8 cellular contexts compared by ENCODE assay signal in the genomic region with DNA sequence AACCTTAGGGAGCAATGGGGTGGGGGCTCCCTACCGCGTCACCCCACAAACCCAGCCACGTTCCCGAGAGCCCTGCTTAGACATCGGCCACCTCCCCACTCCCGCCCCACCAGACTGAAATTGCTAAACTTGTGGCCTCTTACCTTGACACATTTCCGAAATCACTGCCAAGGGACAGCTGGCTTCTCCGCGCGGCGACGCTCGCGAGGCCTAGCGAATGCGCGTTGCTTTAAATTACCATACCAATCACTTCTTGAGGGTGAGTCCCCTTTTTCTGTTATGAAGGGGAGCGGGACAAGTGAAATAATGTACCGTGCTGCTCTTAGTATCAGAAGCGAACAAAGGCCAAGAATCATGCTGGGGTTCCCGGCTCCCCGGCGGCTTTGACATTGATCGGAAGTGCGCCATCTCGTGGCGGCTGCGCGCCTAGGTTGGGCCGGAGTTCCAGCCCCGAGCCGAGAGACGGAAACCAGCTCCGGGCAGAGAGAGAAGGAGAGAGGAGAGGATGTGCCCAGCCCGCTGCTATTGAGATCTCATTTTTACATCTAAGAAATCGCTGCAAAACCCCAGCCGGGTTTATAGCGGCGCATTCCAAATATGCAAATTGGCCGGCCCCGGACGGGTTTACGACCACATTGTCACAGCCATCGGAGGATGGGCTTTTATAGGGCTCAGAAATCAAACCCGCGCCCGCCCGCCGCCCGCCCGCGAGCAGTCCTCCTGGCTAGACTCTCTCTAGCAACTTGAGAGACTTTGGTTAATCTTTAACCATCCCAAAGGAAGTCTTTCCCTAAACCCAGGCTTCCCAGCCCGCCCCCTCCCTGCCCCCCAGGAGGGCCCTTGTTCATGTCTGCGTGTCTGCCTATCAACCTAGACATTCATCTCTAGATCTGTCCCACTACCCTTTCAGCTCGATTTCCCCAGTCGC. TPM values are rescaled to one million over a fixed set of nuclear protein-coding genes. Genes with fewer than 3 reads are reported as not detected.
DNase-seq lines count a peak whose midpoint lies in the region; ATAC-seq, FAIRE-seq and TF ChIP-seq lines count a peak whose summit lies in the region.

No MANE protein-coding gene starts in this region.

- no peaks in the 10 kb centered on the region for H3K79me2 ChIP-seq in HepG2 (ENCODE audit: insufficient read depth, low read length)

- DNase-seq in CD8-positive, alpha-beta memory T cell: peak in 3 of 5 donors; percentile 40 to 58 (median 53)
- DNase-seq in WERI-Rb-1 (peak; percentile 62), cardiac fibroblast (ENCODE audit: low read depth in 2 of 2) (peak; percentile 49 to 50), HepG2 (ENCODE audit: low spot score) (peak; percentile 41), T1000 (lab: John Stamatoyannopoulos, UW) (no peak)
- DNase-seq in stimulated activated CD4-positive, alpha-beta T cell treated with anti-CD3 and anti-CD28 coated beads, TNF-alpha, amount 100 ng/mL, for 48 hours (ENCODE audit: low read depth in 3 of 3): peak in 2 of 3 donors; percentile 51 to 58

- H4K20me1 ChIP-seq in HepG2 (ENCODE audit: insufficient read depth, low read length): peaks cover 2% of the 10 kb centered on the region; the same call in 1 of the 2 replicates

- 0 out of 2 replicates have a peak, but pooled peaks have one; percentile 30 for TF ChIP-seq RAD21 in HepG2 (CRISPR knock-in tag; IDR thresholded peaks at IDR 0.05)

- H3K4me3 Mint-ChIP-seq in CD8-positive, alpha-beta memory T cell: peak overlapping the region in 5 of 7 donors; percentile 4 to 45 (median 29)

- H3K9ac ChIP-seq in HUES6 (ENCODE audit: low read length): peak overlapping the region; percentile 73
- H3K9ac ChIP-seq in HepG2 (ENCODE audit: insufficient read depth, low read depth, low read length): peak overlapping the region; percentile 17; the same call in 1 of the 2 replicates

- CTCF ChIA-PET in CD8-positive, alpha-beta memory T cell (lab: Charles Lee): interaction anchor here (0.6 to 5.2 kb wide), 20 partner anchors 8 to 1323 kb away, joined by 3 to 31 read pairs (median 5); partner anchors contain the start of gene HOXA7
- CTCF ChIA-PET in HepG2 (lab: Yijun Ruan, JAX; ENCODE audit: low intra/inter-chr PET ratio, low total read pairs): no interaction called here

- H3K9me3 ChIP-seq in CD8-positive, alpha-beta memory T cell (ENCODE audit: low read length): no peaks in the 10 kb centered on the region
- H3K9me3 ChIP-seq in HUES6 (ENCODE audit: control insufficient read depth, insufficient read depth, low read depth, low read length): no peaks in the 10 kb centered on the region
- peaks cover 3% of the 10 kb centered on the region for H3K9me3 ChIP-seq in WERI-Rb-1 (ENCODE audit: severe bottlenecking)
- no peaks in the 10 kb centered on the region for H3K9me3 ChIP-seq in HepG2 (ENCODE audit: low read length)

- TF ChIP-seq EP300 in HepG2 (IDR thresholded peaks at IDR 0.05; ENCODE audit: low read depth in 2 of 2, low read length in 2 of 2) (no peak), HepG2 (CRISPR knock-in tag; IDR thresholded peaks at IDR 0.05; ENCODE audit: borderline replicate concordance) (no peak)

- no peak overlapping the region for H3K27ac ChIP-seq in CD8-positive, alpha-beta memory T cell (ENCODE audit: low read depth, low read length)
- H3K27ac ChIP-seq in HUES6 (ENCODE audit: low read depth, low read length): no peak overlapping the region
- no peak overlapping the region for H3K27ac ChIP-seq in WERI-Rb-1
- no peak overlapping the region for H3K27ac ChIP-seq in HepG2 (ENCODE audit: extremely low read length, insufficient read depth, low read length)

- ATAC-seq in HepG2 (peak; percentile 79), GM19452 (IDR thresholded peaks at IDR 0.05; ENCODE audit: unreplicated experiment) (no peak)

- H3K4me1 Mint-ChIP-seq in CD8-positive, alpha-beta memory T cell: peaks cover 16 to 25% (median 18%) of the 10 kb centered on the region in 3 donors

- H3K36me3 Mint-ChIP-seq in CD8-positive, alpha-beta memory T cell: no peaks in the 10 kb centered on the region

- TF ChIP-seq CTCF in WERI-Rb-1 (IDR thresholded peaks at IDR 0.05; ENCODE audit: low read depth, low read length) (peak; percentile 73), cardiac fibroblast (IDR thresholded peaks at IDR 0.05; ENCODE audit: low read depth, low read length) (peak; percentile 77), HepG2 (CRISPR knock-in tag; IDR thresholded peaks at IDR 0.05) (peak; percentile 82)

- intact Hi-C loops in HepG2 (cut with micrococcal nuclease; ENCODE audit: unreplicated experiment): no loop called here

- no peak overlapping the region for H2AFZ ChIP-seq in HepG2 (ENCODE audit: low read length)

- no peak overlapping the region for H3K4me3 ChIP-seq in CD8-positive, alpha-beta memory T cell (ENCODE audit: low read length)
- peak overlapping the region; percentile 58 for H3K4me3 ChIP-seq in HUES6 (ENCODE audit: low read depth, low read length)
- H3K4me3 ChIP-seq in WERI-Rb-1 (ENCODE audit: low read depth, low read length): no peak overlapping the region
- H3K4me3 ChIP-seq in cardiac fibroblast (replicated peaks in 1 of 2; ENCODE audit: low read depth in 2 of 2, low read length in 2 of 2): peak overlapping the region in 1 of 2 donors; percentile 4
- peak overlapping the region in 2 of 3 experiments; percentile 40 to 62; a peak in 4 of 6 replicates for H3K4me3 ChIP-seq in HepG2 (replicated peaks in 1 of 3; ENCODE audit: insufficient read depth in 1 of 3, low read depth in 2 of 3, low read length in 3 of 3)

- peaks cover 0 to 3% (median 0%) of the 10 kb centered on the region in 5 donors for H3K9me3 Mint-ChIP-seq in CD8-positive, alpha-beta memory T cell

- POLR2A ChIA-PET in CD8-positive, alpha-beta memory T cell (lab: Charles Lee): no interaction called here
- POLR2A ChIA-PET in HepG2 (lab: Yijun Ruan, JAX): no interaction called here

- TF ChIP-seq POLR2A in HepG2 (IDR thresholded peaks at IDR 0.05; ENCODE audit: insufficient read depth in 1 of 2, low read depth in 2 of 2, low read length in 2 of 2): no peak

- 14% methylated on average over 41 of the region's 56 CpGs for WGBS in HepG2 (ENCODE audit: low lambda C conversion rate)

- peak overlapping the region; percentile 83 for H3K4me2 ChIP-seq in HepG2 (ENCODE audit: low read depth, low read length)

- no TSS peak for BruUV-seq in HepG2 (replicated peaks; lab: Mats Ljungman, UMichigan)

- H3K27me3 ChIP-seq in CD8-positive, alpha-beta memory T cell (ENCODE audit: insufficient read depth, low read length, poor library complexity, severe bottlenecking): peaks cover 50% of the 10 kb centered on the region
- peaks cover 100% of the 10 kb centered on the region for H3K27me3 ChIP-seq in HUES6 (ENCODE audit: control insufficient read depth, insufficient read depth, low read length)
- peaks cover 70% of the 10 kb centered on the region for H3K27me3 ChIP-seq in WERI-Rb-1 (ENCODE audit: insufficient read depth, low read depth, severe bottlenecking)
- H3K27me3 ChIP-seq in HepG2 (ENCODE audit: control insufficient read depth in 1 of 2, insufficient read depth in 2 of 2, low read length in 2 of 2): peaks cover 15 to 87% of the 10 kb centered on the region in 2 experiments

- in situ Hi-C loops in HepG2 (cut with HindIII; ENCODE audit: extremely low pct_ligation_motif_present, low pct_unique_long_range_greater_than_20kb): no loop called here

- peaks cover 59 to 85% of the 10 kb centered on the region in 2 donors for H3K27me3 Mint-ChIP-seq in CD8-positive, alpha-beta memory T cell

- H3K27ac Mint-ChIP-seq in CD8-positive, alpha-beta memory T cell: peak overlapping the region in 1 of 8 donors; percentile 44

- peaks cover 16% of the 10 kb centered on the region for H3K4me1 ChIP-seq in CD8-positive, alpha-beta memory T cell (ENCODE audit: insufficient read depth, low read length)
- peaks cover 13% of the 10 kb centered on the region for H3K4me1 ChIP-seq in HUES6 (ENCODE audit: control insufficient read depth, insufficient read depth, low read length)
- peaks cover 34% of the 10 kb centered on the region for H3K4me1 ChIP-seq in HepG2 (ENCODE audit: insufficient read depth, low read length)

- H3K36me3 ChIP-seq in CD8-positive, alpha-beta memory T cell (ENCODE audit: insufficient read depth, low read length): no peaks in the 10 kb centered on the region
- H3K36me3 ChIP-seq in HUES6 (ENCODE audit: control insufficient read depth, insufficient read depth, low read length) (no peaks in the 10 kb centered on the region), WERI-Rb-1 (no peaks in the 10 kb centered on the region), HepG2 (replicated peaks in 1 of 2; ENCODE audit: control insufficient read depth in 1 of 2, insufficient read depth in 2 of 2, low read length in 2 of 2) (no peaks in the 10 kb centered on the region)

- no peak for FAIRE-seq in HepG2 (lab: Jason Lieb, UNC)

RNA-seq across cellular contexts. Expression of gene HOXA11, which starts 5.3 kb away (rescaled TPM):
- total RNA-seq in CD8-positive, alpha-beta memory T cell: not detected
- polyA plus RNA-seq in CD8-positive, alpha-beta memory T cell: not detected
- not detected in 2 replicates for total RNA-seq in HepG2 (2016; rRNA removed; fragmentation: Illumina TruSeq; extraction: Trizol)
- total RNA-seq in HepG2 (2016; cell fraction: cytosol; rRNA removed; fragmentation: Illumina TruSeq; extraction: Trizol; ENCODE audit: low read depth): not detected in 2 replicates
- not detected in 2 replicates for total RNA-seq in HepG2 (2016; cell fraction: insoluble cytoplasmic fraction; rRNA removed; fragmentation: Illumina TruSeq; extraction: Trizol)
- total RNA-seq in HepG2 (2016; cell fraction: membrane; rRNA removed; fragmentation: Illumina TruSeq; extraction: Trizol): not detected in 2 replicates
- total RNA-seq in HepG2 (2016; cell fraction: nucleus; rRNA removed; fragmentation: Illumina TruSeq; extraction: Trizol): not detected in 2 replicates
- polyA plus RNA-seq in HepG2 (2011; rRNA removed): 0.04 TPM in 1 of 2 replicates, not detected in the other
- polyA plus RNA-seq in HepG2 (2011; cell fraction: cytosol; rRNA removed): not detected in 2 replicates
- polyA plus RNA-seq in HepG2 (2011; cell fraction: nucleus; rRNA removed): not detected in 2 replicates
- not detected in 2 replicates for polyA plus RNA-seq in HepG2 (2012)
- not detected in 2 replicates for polyA plus RNA-seq in HepG2 (2016; cell fraction: cytosol; fragmentation: Illumina TruSeq; extraction: Trizol; ENCODE audit: low read depth)
- polyA plus RNA-seq in HepG2 (2016; cell fraction: insoluble cytoplasmic fraction; fragmentation: Illumina TruSeq; extraction: Trizol; ENCODE audit: low read depth): not detected in 2 replicates
- not detected in 2 replicates for polyA plus RNA-seq in HepG2 (2016; cell fraction: membrane; fragmentation: Illumina TruSeq; extraction: Trizol; ENCODE audit: low read depth)
- not detected in 2 replicates for polyA plus RNA-seq in HepG2 (2016; cell fraction: nucleus; fragmentation: Illumina TruSeq; extraction: Trizol; ENCODE audit: insufficient read depth, low read depth)
- polyA minus RNA-seq in HepG2 (2011; rRNA and poly(A)+ RNA removed; ENCODE audit: low replicate concordance): 2.9 TPM in 1 of 2 replicates, not detected in the other
- polyA minus RNA-seq in HepG2 (2011; cell fraction: cytosol; rRNA and poly(A)+ RNA removed): not detected in 2 replicates
- not detected in 2 replicates for polyA minus RNA-seq in HepG2 (2011; cell fraction: nucleus; rRNA and poly(A)+ RNA removed)

RNA-seq across cellular contexts. Expression of gene HOXA10, which starts 5.6 kb away (rescaled TPM):
- not detected for total RNA-seq in CD8-positive, alpha-beta memory T cell
- polyA plus RNA-seq in CD8-positive, alpha-beta memory T cell: 0.09 TPM
- not detected in 2 replicates for total RNA-seq in HepG2 (2016; rRNA removed; fragmentation: Illumina TruSeq; extraction: Trizol)
- total RNA-seq in HepG2 (2016; cell fraction: cytosol; rRNA removed; fragmentation: Illumina TruSeq; extraction: Trizol; ENCODE audit: low read depth): not detected in 2 replicates
- not detected in 2 replicates for total RNA-seq in HepG2 (2016; cell fraction: insoluble cytoplasmic fraction; rRNA removed; fragmentation: Illumina TruSeq; extraction: Trizol)
- total RNA-seq in HepG2 (2016; cell fraction: membrane; rRNA removed; fragmentation: Illumina TruSeq; extraction: Trizol): not detected in 2 replicates
- not detected in 2 replicates for total RNA-seq in HepG2 (2016; cell fraction: nucleus; rRNA removed; fragmentation: Illumina TruSeq; extraction: Trizol)
- 0.03 TPM in 1 of 2 replicates, not detected in the other for polyA plus RNA-seq in HepG2 (2011; rRNA removed)
- polyA plus RNA-seq in HepG2 (2011; cell fraction: cytosol; rRNA removed): not detected in 2 replicates
- polyA plus RNA-seq in HepG2 (2011; cell fraction: nucleus; rRNA removed): not detected in 2 replicates
- not detected in 2 replicates for polyA plus RNA-seq in HepG2 (2012)
- not detected in 2 replicates for polyA plus RNA-seq in HepG2 (2016; cell fraction: cytosol; fragmentation: Illumina TruSeq; extraction: Trizol; ENCODE audit: low read depth)
- polyA plus RNA-seq in HepG2 (2016; cell fraction: insoluble cytoplasmic fraction; fragmentation: Illumina TruSeq; extraction: Trizol; ENCODE audit: low read depth): not detected in 2 replicates
- polyA plus RNA-seq in HepG2 (2016; cell fraction: membrane; fragmentation: Illumina TruSeq; extraction: Trizol; ENCODE audit: low read depth): 0.12 TPM in 1 of 2 replicates, not detected in the other
- polyA plus RNA-seq in HepG2 (2016; cell fraction: nucleus; fragmentation: Illumina TruSeq; extraction: Trizol; ENCODE audit: insufficient read depth, low read depth): not detected in 2 replicates
- 11.6 TPM in 1 of 2 replicates, not detected in the other for polyA minus RNA-seq in HepG2 (2011; rRNA and poly(A)+ RNA removed; ENCODE audit: low replicate concordance)
- not detected in 2 replicates for polyA minus RNA-seq in HepG2 (2011; cell fraction: cytosol; rRNA and poly(A)+ RNA removed)
- polyA minus RNA-seq in HepG2 (2011; cell fraction: nucleus; rRNA and poly(A)+ RNA removed): not detected in 2 replicates

RNA-seq across cellular contexts. Expression of gene HOXA9, which starts 14.4 kb away (rescaled TPM):
- not detected for total RNA-seq in CD8-positive, alpha-beta memory T cell
- polyA plus RNA-seq in CD8-positive, alpha-beta memory T cell: not detected
- not detected in 2 replicates for total RNA-seq in HepG2 (2016; rRNA removed; fragmentation: Illumina TruSeq; extraction: Trizol)
- not detected in 2 replicates for total RNA-seq in HepG2 (2016; cell fraction: cytosol; rRNA removed; fragmentation: Illumina TruSeq; extraction: Trizol; ENCODE audit: low read depth)
- total RNA-seq in HepG2 (2016; cell fraction: insoluble cytoplasmic fraction; rRNA removed; fragmentation: Illumina TruSeq; extraction: Trizol): not detected in 2 replicates
- total RNA-seq in HepG2 (2016; cell fraction: membrane; rRNA removed; fragmentation: Illumina TruSeq; extraction: Trizol): not detected in 2 replicates
- total RNA-seq in HepG2 (2016; cell fraction: nucleus; rRNA removed; fragmentation: Illumina TruSeq; extraction: Trizol): not detected in 2 replicates
- not detected in 2 replicates for polyA plus RNA-seq in HepG2 (2011; rRNA removed)
- not detected in 2 replicates for polyA plus RNA-seq in HepG2 (2011; cell fraction: cytosol; rRNA removed)
- not detected in 2 replicates for polyA plus RNA-seq in HepG2 (2011; cell fraction: nucleus; rRNA removed)
- polyA plus RNA-seq in HepG2 (2012): not detected in 2 replicates
- polyA plus RNA-seq in HepG2 (2016; cell fraction: cytosol; fragmentation: Illumina TruSeq; extraction: Trizol; ENCODE audit: low read depth): not detected in 2 replicates
- polyA plus RNA-seq in HepG2 (2016; cell fraction: insoluble cytoplasmic fraction; fragmentation: Illumina TruSeq; extraction: Trizol; ENCODE audit: low read depth): not detected in 2 replicates
- polyA plus RNA-seq in HepG2 (2016; cell fraction: membrane; fragmentation: Illumina TruSeq; extraction: Trizol; ENCODE audit: low read depth): not detected in 2 replicates
- not detected in 2 replicates for polyA plus RNA-seq in HepG2 (2016; cell fraction: nucleus; fragmentation: Illumina TruSeq; extraction: Trizol; ENCODE audit: insufficient read depth, low read depth)
- 0.51 TPM in 1 of 2 replicates, not detected in the other for polyA minus RNA-seq in HepG2 (2011; rRNA and poly(A)+ RNA removed; ENCODE audit: low replicate concordance)
- polyA minus RNA-seq in HepG2 (2011; cell fraction: cytosol; rRNA and poly(A)+ RNA removed): not detected in 2 replicates
- polyA minus RNA-seq in HepG2 (2011; cell fraction: nucleus; rRNA and poly(A)+ RNA removed): not detected in 2 replicates

RNA-seq across cellular contexts. Expression of gene HOXA13, which starts 20.1 kb away (rescaled TPM):
- not detected for total RNA-seq in CD8-positive, alpha-beta memory T cell
- not detected for polyA plus RNA-seq in CD8-positive, alpha-beta memory T cell
- 0.04 TPM in 2 replicates for total RNA-seq in HepG2 (2016; rRNA removed; fragmentation: Illumina TruSeq; extraction: Trizol)
- not detected in 2 replicates for total RNA-seq in HepG2 (2016; cell fraction: cytosol; rRNA removed; fragmentation: Illumina TruSeq; extraction: Trizol; ENCODE audit: low read depth)
- 0.02 TPM in 1 of 2 replicates, not detected in the other for total RNA-seq in HepG2 (2016; cell fraction: insoluble cytoplasmic fraction; rRNA removed; fragmentation: Illumina TruSeq; extraction: Trizol)
- 0.03 TPM in 1 of 2 replicates, not detected in the other for total RNA-seq in HepG2 (2016; cell fraction: membrane; rRNA removed; fragmentation: Illumina TruSeq; extraction: Trizol)
- total RNA-seq in HepG2 (2016; cell fraction: nucleus; rRNA removed; fragmentation: Illumina TruSeq; extraction: Trizol): not detected in 2 replicates
- 0.01 TPM in 1 of 2 replicates, not detected in the other for polyA plus RNA-seq in HepG2 (2011; rRNA removed)
- not detected in 2 replicates for polyA plus RNA-seq in HepG2 (2011; cell fraction: cytosol; rRNA removed)
- polyA plus RNA-seq in HepG2 (2011; cell fraction: nucleus; rRNA removed): not detected in 2 replicates
- polyA plus RNA-seq in HepG2 (2012): not detected in 2 replicates
- polyA plus RNA-seq in HepG2 (2016; cell fraction: cytosol; fragmentation: Illumina TruSeq; extraction: Trizol; ENCODE audit: low read depth): not detected in 2 replicates
- polyA plus RNA-seq in HepG2 (2016; cell fraction: insoluble cytoplasmic fraction; fragmentation: Illumina TruSeq; extraction: Trizol; ENCODE audit: low read depth): not detected in 2 replicates
- polyA plus RNA-seq in HepG2 (2016; cell fraction: membrane; fragmentation: Illumina TruSeq; extraction: Trizol; ENCODE audit: low read depth): not detected in 2 replicates
- polyA plus RNA-seq in HepG2 (2016; cell fraction: nucleus; fragmentation: Illumina TruSeq; extraction: Trizol; ENCODE audit: insufficient read depth, low read depth): 0.11 TPM in 1 of 2 replicates, not detected in the other
- 0.26 TPM in 1 of 2 replicates, not detected in the other for polyA minus RNA-seq in HepG2 (2011; rRNA and poly(A)+ RNA removed; ENCODE audit: low replicate concordance)
- polyA minus RNA-seq in HepG2 (2011; cell fraction: cytosol; rRNA and poly(A)+ RNA removed): not detected in 2 replicates
- polyA minus RNA-seq in HepG2 (2011; cell fraction: nucleus; rRNA and poly(A)+ RNA removed): 0.26 TPM in 1 of 2 replicates, not detected in the other

RNA-seq across cellular contexts. Expression of gene HOXA7, which starts 23.3 kb away (rescaled TPM):
- total RNA-seq in CD8-positive, alpha-beta memory T cell: not detected
- not detected for polyA plus RNA-seq in CD8-positive, alpha-beta memory T cell
- total RNA-seq in HepG2 (2016; rRNA removed; fragmentation: Illumina TruSeq; extraction: Trizol): not detected in 2 replicates
- total RNA-seq in HepG2 (2016; cell fraction: cytosol; rRNA removed; fragmentation: Illumina TruSeq; extraction: Trizol; ENCODE audit: low read depth): not detected in 2 replicates
- not detected in 2 replicates for total RNA-seq in HepG2 (2016; cell fraction: insoluble cytoplasmic fraction; rRNA removed; fragmentation: Illumina TruSeq; extraction: Trizol)
- total RNA-seq in HepG2 (2016; cell fraction: membrane; rRNA removed; fragmentation: Illumina TruSeq; extraction: Trizol): 0.07 and 0.15 TPM in 2 replicates
- not detected in 2 replicates for total RNA-seq in HepG2 (2016; cell fraction: nucleus; rRNA removed; fragmentation: Illumina TruSeq; extraction: Trizol)
- 0.05 and 0.10 TPM in 2 replicates for polyA plus RNA-seq in HepG2 (2011; rRNA removed)
- polyA plus RNA-seq in HepG2 (2011; cell fraction: cytosol; rRNA removed): 0.07 and 0.13 TPM in 2 replicates
- 0.08 TPM in 1 of 2 replicates, not detected in the other for polyA plus RNA-seq in HepG2 (2011; cell fraction: nucleus; rRNA removed)
- polyA plus RNA-seq in HepG2 (2012): 0.32 TPM in 1 of 2 replicates, not detected in the other
- polyA plus RNA-seq in HepG2 (2016; cell fraction: cytosol; fragmentation: Illumina TruSeq; extraction: Trizol; ENCODE audit: low read depth): 0.10 TPM in 1 of 2 replicates, not detected in the other
- polyA plus RNA-seq in HepG2 (2016; cell fraction: insoluble cytoplasmic fraction; fragmentation: Illumina TruSeq; extraction: Trizol; ENCODE audit: low read depth): 0.22 and 0.31 TPM in 2 replicates
- 0.26 and 0.30 TPM in 2 replicates for polyA plus RNA-seq in HepG2 (2016; cell fraction: membrane; fragmentation: Illumina TruSeq; extraction: Trizol; ENCODE audit: low read depth)
- not detected in 2 replicates for polyA plus RNA-seq in HepG2 (2016; cell fraction: nucleus; fragmentation: Illumina TruSeq; extraction: Trizol; ENCODE audit: insufficient read depth, low read depth)
- polyA minus RNA-seq in HepG2 (2011; rRNA and poly(A)+ RNA removed; ENCODE audit: low replicate concordance): 0.08 and 3.8 TPM in 2 replicates
- 0.30 and 1.1 TPM in 2 replicates for polyA minus RNA-seq in HepG2 (2011; cell fraction: cytosol; rRNA and poly(A)+ RNA removed)
- not detected in 2 replicates for polyA minus RNA-seq in HepG2 (2011; cell fraction: nucleus; rRNA and poly(A)+ RNA removed)

Comparison
In these comparisons a context has a peak if more than half of its experiments do, and no peak if none do; other contexts are left out.
1. H3K4me3 ChIP-seq: peak in HUES6 (single experiment) and HepG2 (2 of 3); none in CD8-positive, alpha-beta memory T cell (single experiment) and WERI-Rb-1 (single experiment).
2. Peak in every context shown above with its lines, with median percentiles within 50 percentile points of each other: CTCF ChIP-seq.